In the genomic region with DNA sequence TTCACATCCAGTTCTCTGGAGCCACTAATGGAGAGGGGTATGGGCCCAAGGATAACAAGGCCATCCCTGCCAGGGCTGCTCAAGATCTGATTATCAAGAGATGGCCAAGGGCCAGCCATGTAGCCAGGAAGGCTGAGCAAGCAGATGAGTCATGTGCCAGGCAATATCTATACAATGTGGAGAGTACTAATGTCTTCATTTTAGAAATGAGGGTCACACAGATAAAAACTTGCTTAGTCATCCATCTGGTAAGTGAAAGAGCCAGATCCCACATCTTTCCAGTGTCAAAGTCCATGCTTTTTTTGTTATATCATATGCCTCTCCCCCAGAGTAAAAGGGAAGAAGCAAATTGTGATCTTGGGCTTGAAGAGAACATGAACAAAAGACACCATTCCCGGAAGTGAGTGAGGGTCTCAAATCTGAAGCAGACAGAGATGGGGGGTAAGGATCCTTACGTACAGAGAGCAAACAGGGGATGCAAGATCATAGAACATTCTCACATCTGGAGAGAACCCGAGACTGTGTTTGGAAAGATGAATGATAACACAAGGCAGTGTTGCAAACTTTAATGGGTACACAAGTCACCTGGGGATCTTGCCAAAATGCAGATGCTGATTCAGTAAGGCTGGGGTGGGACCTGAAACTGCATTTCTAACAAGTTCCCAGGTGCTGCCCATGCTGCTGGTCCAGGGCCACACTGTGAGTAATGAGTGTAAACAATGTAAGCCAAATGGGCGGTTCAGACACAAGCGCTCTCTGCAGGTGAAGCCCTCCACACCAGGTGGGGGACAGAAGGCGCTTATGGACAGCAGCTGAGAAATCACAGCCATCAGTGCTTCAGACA, we compare ENCODE assay signal across 1 cellular context.
TF ChIP-seq lines count a peak whose summit lies in the region.

No MANE protein-coding gene starts in this region.

TF ChIP-seq in WTC11, 78 proteins besides CTCF, POLR2A, EP300 and RAD21 (continued from another document):
- TF ChIP-seq, protein P1, sequence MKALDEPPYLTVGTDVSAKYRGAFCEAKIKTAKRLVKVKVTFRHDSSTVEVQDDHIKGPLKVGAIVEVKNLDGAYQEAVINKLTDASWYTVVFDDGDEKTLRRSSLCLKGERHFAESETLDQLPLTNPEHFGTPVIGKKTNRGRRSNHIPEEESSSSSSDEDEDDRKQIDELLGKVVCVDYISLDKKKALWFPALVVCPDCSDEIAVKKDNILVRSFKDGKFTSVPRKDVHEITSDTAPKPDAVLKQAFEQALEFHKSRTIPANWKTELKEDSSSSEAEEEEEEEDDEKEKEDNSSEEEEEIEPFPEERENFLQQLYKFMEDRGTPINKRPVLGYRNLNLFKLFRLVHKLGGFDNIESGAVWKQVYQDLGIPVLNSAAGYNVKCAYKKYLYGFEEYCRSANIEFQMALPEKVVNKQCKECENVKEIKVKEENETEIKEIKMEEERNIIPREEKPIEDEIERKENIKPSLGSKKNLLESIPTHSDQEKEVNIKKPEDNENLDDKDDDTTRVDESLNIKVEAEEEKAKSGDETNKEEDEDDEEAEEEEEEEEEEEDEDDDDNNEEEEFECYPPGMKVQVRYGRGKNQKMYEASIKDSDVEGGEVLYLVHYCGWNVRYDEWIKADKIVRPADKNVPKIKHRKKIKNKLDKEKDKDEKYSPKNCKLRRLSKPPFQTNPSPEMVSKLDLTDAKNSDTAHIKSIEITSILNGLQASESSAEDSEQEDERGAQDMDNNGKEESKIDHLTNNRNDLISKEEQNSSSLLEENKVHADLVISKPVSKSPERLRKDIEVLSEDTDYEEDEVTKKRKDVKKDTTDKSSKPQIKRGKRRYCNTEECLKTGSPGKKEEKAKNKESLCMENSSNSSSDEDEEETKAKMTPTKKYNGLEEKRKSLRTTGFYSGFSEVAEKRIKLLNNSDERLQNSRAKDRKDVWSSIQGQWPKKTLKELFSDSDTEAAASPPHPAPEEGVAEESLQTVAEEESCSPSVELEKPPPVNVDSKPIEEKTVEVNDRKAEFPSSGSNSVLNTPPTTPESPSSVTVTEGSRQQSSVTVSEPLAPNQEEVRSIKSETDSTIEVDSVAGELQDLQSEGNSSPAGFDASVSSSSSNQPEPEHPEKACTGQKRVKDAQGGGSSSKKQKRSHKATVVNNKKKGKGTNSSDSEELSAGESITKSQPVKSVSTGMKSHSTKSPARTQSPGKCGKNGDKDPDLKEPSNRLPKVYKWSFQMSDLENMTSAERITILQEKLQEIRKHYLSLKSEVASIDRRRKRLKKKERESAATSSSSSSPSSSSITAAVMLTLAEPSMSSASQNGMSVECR (CRISPR knock-in tag; IDR thresholded peaks at IDR 0.05; ENCODE audit: borderline replicate concordance), result no peak
- TF ChIP-seq, protein P2, sequence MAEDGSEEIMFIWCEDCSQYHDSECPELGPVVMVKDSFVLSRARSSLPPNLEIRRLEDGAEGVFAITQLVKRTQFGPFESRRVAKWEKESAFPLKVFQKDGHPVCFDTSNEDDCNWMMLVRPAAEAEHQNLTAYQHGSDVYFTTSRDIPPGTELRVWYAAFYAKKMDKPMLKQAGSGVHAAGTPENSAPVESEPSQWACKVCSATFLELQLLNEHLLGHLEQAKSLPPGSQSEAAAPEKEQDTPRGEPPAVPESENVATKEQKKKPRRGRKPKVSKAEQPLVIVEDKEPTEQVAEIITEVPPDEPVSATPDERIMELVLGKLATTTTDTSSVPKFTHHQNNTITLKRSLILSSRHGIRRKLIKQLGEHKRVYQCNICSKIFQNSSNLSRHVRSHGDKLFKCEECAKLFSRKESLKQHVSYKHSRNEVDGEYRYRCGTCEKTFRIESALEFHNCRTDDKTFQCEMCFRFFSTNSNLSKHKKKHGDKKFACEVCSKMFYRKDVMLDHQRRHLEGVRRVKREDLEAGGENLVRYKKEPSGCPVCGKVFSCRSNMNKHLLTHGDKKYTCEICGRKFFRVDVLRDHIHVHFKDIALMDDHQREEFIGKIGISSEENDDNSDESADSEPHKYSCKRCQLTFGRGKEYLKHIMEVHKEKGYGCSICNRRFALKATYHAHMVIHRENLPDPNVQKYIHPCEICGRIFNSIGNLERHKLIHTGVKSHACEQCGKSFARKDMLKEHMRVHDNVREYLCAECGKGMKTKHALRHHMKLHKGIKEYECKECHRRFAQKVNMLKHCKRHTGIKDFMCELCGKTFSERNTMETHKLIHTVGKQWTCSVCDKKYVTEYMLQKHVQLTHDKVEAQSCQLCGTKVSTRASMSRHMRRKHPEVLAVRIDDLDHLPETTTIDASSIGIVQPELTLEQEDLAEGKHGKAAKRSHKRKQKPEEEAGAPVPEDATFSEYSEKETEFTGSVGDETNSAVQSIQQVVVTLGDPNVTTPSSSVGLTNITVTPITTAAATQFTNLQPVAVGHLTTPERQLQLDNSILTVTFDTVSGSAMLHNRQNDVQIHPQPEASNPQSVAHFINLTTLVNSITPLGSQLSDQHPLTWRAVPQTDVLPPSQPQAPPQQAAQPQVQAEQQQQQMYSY (CRISPR knock-in tag; IDR thresholded peaks at IDR 0.05), result no peak
TF ChIP-seq in WTC11: peak in this region for 0.
